14 cellular contexts compared by ENCODE assay signal in the genomic region with DNA sequence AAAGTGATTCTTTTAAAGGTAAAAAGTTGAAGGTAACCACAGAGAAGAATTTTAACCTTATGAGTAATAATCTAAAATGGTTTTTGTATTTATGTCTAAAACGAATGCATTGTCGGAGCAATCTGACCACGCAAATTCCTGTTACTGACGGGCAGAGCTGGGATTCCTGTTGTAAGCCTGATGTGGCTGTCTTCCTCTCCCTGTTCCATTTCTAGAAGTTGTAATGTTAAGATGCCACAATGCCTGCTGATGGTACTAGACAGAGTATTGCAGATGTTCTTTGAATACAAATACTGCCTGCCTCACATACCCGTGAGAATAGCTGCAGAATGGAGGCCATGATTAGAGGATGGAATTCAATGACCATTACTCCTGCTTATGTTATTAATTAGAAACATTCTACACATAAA.
A peak's percentile ranks its signal among the peaks of the same experiment; 100 is the strongest.
DNase-seq lines count a peak whose midpoint lies in the region; ATAC-seq and TF ChIP-seq lines count a peak whose summit lies in the region.
"Had no signal": no experiment of that assay in that cellular context is flagged by ENCODE, and none has a peak within 500 bp of the region (broad histone marks: within the 10 kb centered on the region; RNA-seq: fewer than 3 reads in every experiment).

No MANE protein-coding gene starts in this region.

- ATAC-seq in gastroesophageal sphincter (peak; percentile 32), HG03457 (IDR thresholded peaks at IDR 0.05; ENCODE audit: unreplicated experiment) (no peak)
- ATAC-seq: HCT116; right cardiac atrium; stimulated activated naive CD8-positive, alpha-beta T cell treated with anti-CD3 and anti-CD28 coated beads, Interleukin-15, amount 100 ng/mL, for 72 hours had no signal

- peak overlapping the region; percentile 54 for H3K9ac ChIP-seq in GM23248
- no peak overlapping the region for H3K9ac ChIP-seq in adipocyte (ENCODE audit: low read length)
- H3K9ac ChIP-seq in trophoblast cell (ENCODE audit: low read length), result no peak overlapping the region

- TF ChIP-seq CTCF in gastroesophageal sphincter (IDR thresholded peaks at IDR 0.05), result no peak
- no peak for TF ChIP-seq CTCF in stomach (IDR thresholded peaks at IDR 0.05)

- no peak overlapping the region for H2BK120ac ChIP-seq in trophoblast cell (ENCODE audit: insufficient read depth, low read length, poor library complexity)

- H3K4me3 ChIP-seq in GM23248 (peak overlapping the region; percentile 57), adipocyte (ENCODE audit: low read length) (no peak overlapping the region), gastroesophageal sphincter (no peak overlapping the region), stomach (no peak overlapping the region), trophoblast cell (ENCODE audit: low read depth, low read length) (no peak overlapping the region)

- TF ChIP-seq POLR2A in gastroesophageal sphincter (IDR thresholded peaks at IDR 0.05) (no peak), stomach (IDR thresholded peaks at IDR 0.05) (no peak)

- H3K79me2 ChIP-seq in GM23248 (ENCODE audit: insufficient read depth) (no peaks in the 10 kb centered on the region), trophoblast cell (ENCODE audit: control insufficient read depth, insufficient read depth, low read length, poor library complexity) (no peaks in the 10 kb centered on the region)

- H3K27me3 ChIP-seq in GM23248 (replicated peaks; ENCODE audit: insufficient read depth), result no peaks in the 10 kb centered on the region
- no peaks in the 10 kb centered on the region for H3K27me3 ChIP-seq in adipocyte (replicated peaks; ENCODE audit: control insufficient read depth, insufficient read depth, low read length)
- H3K27me3 ChIP-seq in gastroesophageal sphincter, result no peaks in the 10 kb centered on the region
- no peaks in the 10 kb centered on the region for H3K27me3 ChIP-seq in stomach
- no peaks in the 10 kb centered on the region for H3K27me3 ChIP-seq in trophoblast cell (ENCODE audit: insufficient read depth, low read length)

- H3K27ac ChIP-seq in GM23248 (peak overlapping the region; percentile 78), gastroesophageal sphincter (peak overlapping the region; percentile 59 to 75 (median 69)), stomach (peak overlapping the region in 3 of 5 donors; percentile 1 to 40 (median 34)), trophoblast cell (ENCODE audit: low read depth, low read length) (no peak overlapping the region)

- no peak overlapping the region for H4K12ac ChIP-seq in trophoblast cell (ENCODE audit: low read depth, low read length)

- intact Hi-C loops in stomach (cut with DNase I; ENCODE audit: low total_unique reads), result no loop called here

- no peaks in the 10 kb centered on the region for H4K20me1 ChIP-seq in GM23248 (ENCODE audit: insufficient read depth)

- H3K9me3 ChIP-seq in GM23248 (ENCODE audit: low read depth), result no peaks in the 10 kb centered on the region
- H3K9me3 ChIP-seq in adipocyte (ENCODE audit: control insufficient read depth, low read length), result no peaks in the 10 kb centered on the region
- no peaks in the 10 kb centered on the region for H3K9me3 ChIP-seq in gastroesophageal sphincter
- no peaks in the 10 kb centered on the region for H3K9me3 ChIP-seq in stomach
- no peaks in the 10 kb centered on the region for H3K9me3 ChIP-seq in trophoblast cell (ENCODE audit: insufficient read depth, low read depth, low read length)

- H2BK12ac ChIP-seq in trophoblast cell (ENCODE audit: low read length), result no peak overlapping the region

- no peak overlapping the region for H2AK5ac ChIP-seq in trophoblast cell (ENCODE audit: low read length)

- no peak overlapping the region for H3K23ac ChIP-seq in trophoblast cell (ENCODE audit: low read length)

- in situ Hi-C loops in GM23248 (cut with MboI), result no loop called here

- H3K4me2 ChIP-seq in GM23248 (ENCODE audit: unreplicated experiment) (peak overlapping the region; percentile 86), trophoblast cell (ENCODE audit: low read length) (no peak overlapping the region)

- no peak overlapping the region for H3K4ac ChIP-seq in trophoblast cell (ENCODE audit: low read depth, low read length)

- no peak overlapping the region for H2BK5ac ChIP-seq in trophoblast cell (ENCODE audit: low read depth, low read length, poor library complexity)

- H2AFZ ChIP-seq in GM23248, result peak overlapping the region; percentile 58
- H2AFZ ChIP-seq in trophoblast cell (ENCODE audit: insufficient read depth, low read length, poor library complexity), result no peak overlapping the region

- peaks cover 40% of the 10 kb centered on the region for H3F3A ChIP-seq in GM23248 (ENCODE audit: insufficient read depth)

- no peak overlapping the region for H3K18ac ChIP-seq in trophoblast cell (ENCODE audit: low read length)

- 0 out of 2 replicates have a peak, but pooled peaks cover 6% of the 10 kb centered on the region for H3K9me2 ChIP-seq in GM23248 (ENCODE audit: insufficient read depth)

- H3K4me1 ChIP-seq in GM23248 (ENCODE audit: insufficient read depth) (peaks cover 42% of the 10 kb centered on the region), adipocyte (ENCODE audit: control insufficient read depth, insufficient read depth, low read length) (peaks cover 12% of the 10 kb centered on the region), gastroesophageal sphincter (peaks cover 0 to 35% (median 4%) of the 10 kb centered on the region in 3 donors), stomach (peaks cover 0 to 12% (median 0%) of the 10 kb centered on the region in 4 donors), trophoblast cell (ENCODE audit: control insufficient read depth in 1 of 2, insufficient read depth in 2 of 2, low read length in 2 of 2) (peaks cover 0 to 7% of the 10 kb centered on the region in 2 experiments)

- H4K91ac ChIP-seq in trophoblast cell (ENCODE audit: low read depth, low read length), result no peak overlapping the region

- no peaks in the 10 kb centered on the region for H3K79me1 ChIP-seq in trophoblast cell (ENCODE audit: low read length)

- H3K36me3 ChIP-seq in GM23248 (ENCODE audit: low read depth), result no peaks in the 10 kb centered on the region
- no peaks in the 10 kb centered on the region for H3K36me3 ChIP-seq in adipocyte (ENCODE audit: control insufficient read depth, insufficient read depth, low read length, severe bottlenecking)
- no peaks in the 10 kb centered on the region for H3K36me3 ChIP-seq in gastroesophageal sphincter
- H3K36me3 ChIP-seq in stomach, result no peaks in the 10 kb centered on the region
- no peaks in the 10 kb centered on the region for H3K36me3 ChIP-seq in trophoblast cell (ENCODE audit: control insufficient read depth in 1 of 2, insufficient read depth in 2 of 2, low read length in 2 of 2)

- TF ChIP-seq EP300 in gastroesophageal sphincter (IDR thresholded peaks at IDR 0.05) (no peak), stomach (IDR thresholded peaks at IDR 0.05) (no peak)

- H4K8ac ChIP-seq in trophoblast cell (ENCODE audit: low read depth, low read length), result no peak overlapping the region

- H3K14ac ChIP-seq in trophoblast cell (ENCODE audit: low read length), result no peak overlapping the region

- WGBS in GM23248 (ENCODE audit: low coverage in 1 of 2, low lambda C conversion rate in 2 of 2, missing lambda C conversion rate in 2 of 2), 2 experiments, result 7 to 16% methylated on average over 5 of the region's 5 CpGs
- WGBS in gastroesophageal sphincter (ENCODE audit: low coverage in 1 of 2), 2 donors, result 25 to 38% methylated on average over 5 of the region's 5 CpGs
- WGBS in stomach, 5 donors, result 64 to 87% (median 80%) methylated on average over 5 of the region's 5 CpGs
- no CpG with 5 or more reads among the region's 5 CpGs for WGBS in trophoblast cell (ENCODE audit: extremely low coverage, insufficient coverage, insufficient read length)

- DNase-seq in GM23248 (peak; percentile 81), adipocyte (ENCODE audit: low read depth) (peak; percentile 70), stomach (no peak), NCI-H2081 (lab: John Stamatoyannopoulos, UW) (no peak), trophoblast cell (no peak)
- DNase-seq in activated CD4-positive, alpha-beta T cell treated with anti-CD3 and anti-CD28 coated beads, Interleukin-2, amount 50 U/mL, for 1 hour, result no peak
- DNase-seq: activated T-cell treated with anti-CD3 and anti-CD28 coated beads, Interleukin-2, amount 50 U/mL, for 1 hour; GF-D8; NCI-H1105 treated with DMSO at 0.1 percent for 48 hours; right cardiac atrium; stimulated activated naive CD8-positive, alpha-beta T cell treated with anti-CD3 and anti-CD28 coated beads, Interleukin-15, amount 100 ng/mL, for 72 hours had no signal

Comparison
In these comparisons a context has a peak if more than half of its experiments do, and no peak if none do; other contexts are left out.
1. DNase-seq: peak in GM23248 (single experiment) and adipocyte (single experiment); none in stomach (single experiment), activated CD4-positive, alpha-beta T cell treated with anti-CD3 and anti-CD28 coated beads, Interleukin-2, amount 50 U/mL, for 1 hour (single experiment), NCI-H2081 (0 of 2) and trophoblast cell (0 of 2).